In genomic region chr19:24053601-24054000, GRCh38 we compare ENCODE assay signal across 1 cellular context.
TF ChIP-seq lines count a peak whose summit lies in the region.

No MANE protein-coding gene starts in this region.

TF ChIP-seq in HepG2, 621 proteins besides CTCF, POLR2A, EP300 and RAD21:
- no peak for TF ChIP-seq RNF2 (conservative IDR thresholded peaks at IDR 0.05; ENCODE audit: low read depth)
- no peak for TF ChIP-seq ZBTB7B (CRISPR knock-in tag; IDR thresholded peaks at IDR 0.05)
- TF ChIP-seq SRSF1 (optimal IDR thresholded peaks at IDR 0.05; ENCODE audit: low read depth, low read length), result no peak
- no peak for TF ChIP-seq ZSCAN30 (CRISPR knock-in tag; IDR thresholded peaks at IDR 0.05)
- TF ChIP-seq SNRNP70 (IDR thresholded peaks at IDR 0.05; ENCODE audit: low read depth, low read length), result no peak
- no peak for TF ChIP-seq ZNF3 (CRISPR knock-in tag; IDR thresholded peaks at IDR 0.05)
- TF ChIP-seq ZNF333 (CRISPR knock-in tag; IDR thresholded peaks at IDR 0.05; ENCODE audit: borderline replicate concordance), result no peak
- TF ChIP-seq ZNF124 (CRISPR knock-in tag; IDR thresholded peaks at IDR 0.05), result no peak
- TF ChIP-seq, protein P1, sequence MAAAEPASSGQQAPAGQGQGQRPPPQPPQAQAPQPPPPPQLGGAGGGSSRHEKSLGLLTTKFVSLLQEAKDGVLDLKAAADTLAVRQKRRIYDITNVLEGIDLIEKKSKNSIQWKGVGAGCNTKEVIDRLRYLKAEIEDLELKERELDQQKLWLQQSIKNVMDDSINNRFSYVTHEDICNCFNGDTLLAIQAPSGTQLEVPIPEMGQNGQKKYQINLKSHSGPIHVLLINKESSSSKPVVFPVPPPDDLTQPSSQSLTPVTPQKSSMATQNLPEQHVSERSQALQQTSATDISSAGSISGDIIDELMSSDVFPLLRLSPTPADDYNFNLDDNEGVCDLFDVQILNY (CRISPR knock-in tag; conservative IDR thresholded peaks at IDR 0.05), result no peak
- TF ChIP-seq JDP2 (CRISPR knock-in tag; IDR thresholded peaks at IDR 0.05; ENCODE audit: borderline replicate concordance), result no peak
- TF ChIP-seq RCOR2 (CRISPR knock-in tag; IDR thresholded peaks at IDR 0.05), result no peak
- TF ChIP-seq ZIK1 (CRISPR knock-in tag; IDR thresholded peaks at IDR 0.05; ENCODE audit: borderline replicate concordance, low read depth), result no peak
- TF ChIP-seq, protein P2, sequence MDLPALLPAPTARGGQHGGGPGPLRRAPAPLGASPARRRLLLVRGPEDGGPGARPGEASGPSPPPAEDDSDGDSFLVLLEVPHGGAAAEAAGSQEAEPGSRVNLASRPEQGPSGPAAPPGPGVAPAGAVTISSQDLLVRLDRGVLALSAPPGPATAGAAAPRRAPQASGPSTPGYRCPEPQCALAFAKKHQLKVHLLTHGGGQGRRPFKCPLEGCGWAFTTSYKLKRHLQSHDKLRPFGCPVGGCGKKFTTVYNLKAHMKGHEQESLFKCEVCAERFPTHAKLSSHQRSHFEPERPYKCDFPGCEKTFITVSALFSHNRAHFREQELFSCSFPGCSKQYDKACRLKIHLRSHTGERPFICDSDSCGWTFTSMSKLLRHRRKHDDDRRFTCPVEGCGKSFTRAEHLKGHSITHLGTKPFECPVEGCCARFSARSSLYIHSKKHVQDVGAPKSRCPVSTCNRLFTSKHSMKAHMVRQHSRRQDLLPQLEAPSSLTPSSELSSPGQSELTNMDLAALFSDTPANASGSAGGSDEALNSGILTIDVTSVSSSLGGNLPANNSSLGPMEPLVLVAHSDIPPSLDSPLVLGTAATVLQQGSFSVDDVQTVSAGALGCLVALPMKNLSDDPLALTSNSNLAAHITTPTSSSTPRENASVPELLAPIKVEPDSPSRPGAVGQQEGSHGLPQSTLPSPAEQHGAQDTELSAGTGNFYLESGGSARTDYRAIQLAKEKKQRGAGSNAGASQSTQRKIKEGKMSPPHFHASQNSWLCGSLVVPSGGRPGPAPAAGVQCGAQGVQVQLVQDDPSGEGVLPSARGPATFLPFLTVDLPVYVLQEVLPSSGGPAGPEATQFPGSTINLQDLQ (CRISPR knock-in tag; IDR thresholded peaks at IDR 0.05), result no peak
- TF ChIP-seq NFKBIZ (CRISPR knock-in tag; IDR thresholded peaks at IDR 0.05), result no peak
- no peak for TF ChIP-seq ZNF556 (CRISPR knock-in tag; IDR thresholded peaks at IDR 0.05; ENCODE audit: borderline replicate concordance)
